ENCODE assay signal across 21 cellular contexts in genomic region chr3:59758672-59759071, GRCh38.
DNase-seq lines count a peak whose midpoint lies in the region; ATAC-seq, FAIRE-seq and TF ChIP-seq lines count a peak whose summit lies in the region.
"Had no signal": no experiment of that assay in that cellular context is flagged by ENCODE, and none has a peak within 500 bp of the region (broad histone marks: within the 10 kb centered on the region; RNA-seq: fewer than 3 reads in every experiment).

No MANE protein-coding gene starts in this region.

- peaks cover 0 to 7% (median 0%) of the 10 kb centered on the region in 3 donors for H3K4me1 ChIP-seq in pancreas
- H3K4me1 ChIP-seq: A549 had no signal

- H3K27ac ChIP-seq in pancreas, result no peak overlapping the region
- H3K27ac ChIP-seq: A549 had no signal

- CTCF ChIA-PET in activated CD4-positive, alpha-beta T cell treated with anti-CD3 and anti-CD28 coated beads, Interleukin-2, amount 10 ng/mL, durations not matched to agents 7 days and 5 days (lab: Charles Lee), result interaction anchor here (0.8 to 1.1 kb wide), 2 partner anchors 22 to 138 kb away, joined by 3 read pairs; no protein-coding TSS in a partner anchor
- CTCF ChIA-PET in activated CD8-positive, alpha-beta T cell treated with anti-CD3 and anti-CD28 coated beads for 36 hours (lab: Charles Lee), result no interaction called here

- POLR2A ChIA-PET in activated CD4-positive, alpha-beta T cell treated with anti-CD3 and anti-CD28 coated beads, Interleukin-2, amount 10 ng/mL, durations not matched to agents 7 days and 5 days (lab: Charles Lee), result no interaction called here
- POLR2A ChIA-PET in activated CD8-positive, alpha-beta T cell treated with anti-CD3 and anti-CD28 coated beads for 36 hours (lab: Charles Lee), result interaction anchor here (0.8 kb wide), 1 partner anchor 14 kb away, joined by 3 read pairs; no protein-coding TSS in a partner anchor

- no peaks in the 10 kb centered on the region for H3K9me3 Mint-ChIP-seq in activated CD4-positive, alpha-beta T cell treated with anti-CD3 and anti-CD28 coated beads, Interleukin-2, amount 10 ng/mL, durations not matched to agents 7 days and 5 days
- no peaks in the 10 kb centered on the region for H3K9me3 Mint-ChIP-seq in activated CD8-positive, alpha-beta T cell treated with anti-CD3 and anti-CD28 coated beads for 36 hours
- no peaks in the 10 kb centered on the region for H3K9me3 Mint-ChIP-seq in central memory CD8-positive, alpha-beta T cell
- no peaks in the 10 kb centered on the region for H3K9me3 Mint-ChIP-seq in stimulated activated naive B cell treated with anti-CD40 and anti-IgM and Interleukin-4, amounts not matched to agents 10 μg/mL and 1 μg/mL and 100 μg/mL, for 72 hours
- H3K9me3 Mint-ChIP-seq: CD4-positive, alpha-beta T cell had no signal

- FAIRE-seq in pancreas (lab: Jason Lieb, UNC), result no peak
- FAIRE-seq: A549, HepG2 had no signal

- H3K9me3 ChIP-seq in pancreas, result no peaks in the 10 kb centered on the region
- H3K9me3 ChIP-seq: A549, Caco-2, HAP-1 had no signal

- intact Hi-C loops in activated CD8-positive, alpha-beta T cell treated with anti-CD3 and anti-CD28 coated beads for 36 hours (cut with micrococcal nuclease), result no loop called here
- intact Hi-C loops in pancreas (cut with DNase I), result no loop called here

- no peak overlapping the region for H3K4me3 Mint-ChIP-seq in activated CD4-positive, alpha-beta T cell treated with anti-CD3 and anti-CD28 coated beads, Interleukin-2, amount 10 ng/mL, durations not matched to agents 7 days and 5 days
- no peak overlapping the region for H3K4me3 Mint-ChIP-seq in activated CD8-positive, alpha-beta T cell treated with anti-CD3 and anti-CD28 coated beads for 36 hours
- H3K4me3 Mint-ChIP-seq in central memory CD8-positive, alpha-beta T cell, result no peak overlapping the region
- no peak overlapping the region for H3K4me3 Mint-ChIP-seq in stimulated activated naive B cell treated with anti-CD40 and anti-IgM and Interleukin-4, amounts not matched to agents 10 μg/mL and 1 μg/mL and 100 μg/mL, for 72 hours
- H3K4me3 Mint-ChIP-seq: CD4-positive, alpha-beta T cell had no signal

- no peaks in the 10 kb centered on the region for H3K27me3 ChIP-seq in pancreas

- no peak overlapping the region for H3K4me3 ChIP-seq in pancreas
- H3K4me3 ChIP-seq: A549, HAP-1 had no signal

- peaks cover 21% of the 10 kb centered on the region for H3K36me3 Mint-ChIP-seq in activated CD4-positive, alpha-beta T cell treated with anti-CD3 and anti-CD28 coated beads, Interleukin-2, amount 10 ng/mL, durations not matched to agents 7 days and 5 days (ENCODE audit: low read depth)
- H3K36me3 Mint-ChIP-seq in activated CD8-positive, alpha-beta T cell treated with anti-CD3 and anti-CD28 coated beads for 36 hours (ENCODE audit: low read depth), result no peaks in the 10 kb centered on the region
- H3K36me3 Mint-ChIP-seq in central memory CD8-positive, alpha-beta T cell (ENCODE audit: insufficient read depth), result no peaks in the 10 kb centered on the region
- no peaks in the 10 kb centered on the region for H3K36me3 Mint-ChIP-seq in stimulated activated naive B cell treated with anti-CD40 and anti-IgM and Interleukin-4, amounts not matched to agents 10 μg/mL and 1 μg/mL and 100 μg/mL, for 72 hours

- no peak for TF ChIP-seq CTCF in activated CD8-positive, alpha-beta T cell treated with anti-CD3 and anti-CD28 coated beads for 36 hours (IDR thresholded peaks at IDR 0.05)
- no peak for TF ChIP-seq CTCF in pancreas (IDR thresholded peaks at IDR 0.05)

- peaks cover 2% of the 10 kb centered on the region for H3K27me3 Mint-ChIP-seq in activated CD4-positive, alpha-beta T cell treated with anti-CD3 and anti-CD28 coated beads, Interleukin-2, amount 10 ng/mL, durations not matched to agents 7 days and 5 days
- H3K27me3 Mint-ChIP-seq in activated CD8-positive, alpha-beta T cell treated with anti-CD3 and anti-CD28 coated beads for 36 hours, result peaks cover 5% of the 10 kb centered on the region
- H3K27me3 Mint-ChIP-seq in central memory CD8-positive, alpha-beta T cell, result no peaks in the 10 kb centered on the region
- H3K27me3 Mint-ChIP-seq in stimulated activated naive B cell treated with anti-CD40 and anti-IgM and Interleukin-4, amounts not matched to agents 10 μg/mL and 1 μg/mL and 100 μg/mL, for 72 hours, result no peaks in the 10 kb centered on the region
- H3K27me3 Mint-ChIP-seq: CD4-positive, alpha-beta T cell had no signal

- peak; percentile 47 for ATAC-seq in activated CD8-positive, alpha-beta T cell treated with anti-CD3 and anti-CD28 coated beads for 36 hours
- ATAC-seq in central memory CD8-positive, alpha-beta T cell (replicated peaks; ENCODE audit: extremely low read depth, poor library complexity, severe bottlenecking), result no peak
- no peak for ATAC-seq in stimulated activated naive B cell treated with anti-CD40 and anti-IgM and Interleukin-4, amounts not matched to agents 10 μg/mL and 1 μg/mL and 100 μg/mL, for 72 hours (replicated peaks)
- no peak for ATAC-seq in pancreas
- ATAC-seq: A549, PC-3 had no signal

- H3K27ac Mint-ChIP-seq in activated CD4-positive, alpha-beta T cell treated with anti-CD3 and anti-CD28 coated beads, Interleukin-2, amount 10 ng/mL, durations not matched to agents 7 days and 5 days, result peak overlapping the region; percentile 26
- H3K27ac Mint-ChIP-seq in activated CD8-positive, alpha-beta T cell treated with anti-CD3 and anti-CD28 coated beads for 36 hours, result no peak overlapping the region
- peak overlapping the region; percentile 16 for H3K27ac Mint-ChIP-seq in central memory CD8-positive, alpha-beta T cell (ENCODE audit: low read depth)
- H3K27ac Mint-ChIP-seq in stimulated activated naive B cell treated with anti-CD40 and anti-IgM and Interleukin-4, amounts not matched to agents 10 μg/mL and 1 μg/mL and 100 μg/mL, for 72 hours, result peak overlapping the region; percentile 3
- H3K27ac Mint-ChIP-seq: CD4-positive, alpha-beta T cell had no signal

- WGBS in pancreas, 2 donors, result 90 to 97% methylated on average over 1 of the region's 1 CpG

- no peak for DNase-seq in activated CD4-positive, alpha-beta T cell treated with anti-CD3 and anti-CD28 coated beads, Interleukin-2, amount 10 ng/mL, durations not matched to agents 7 days and 5 days
- DNase-seq in activated CD4-positive, alpha-beta T cell treated with anti-CD3 and anti-CD28 coated beads for 4 hours, result no peak
- no peak for DNase-seq in activated CD8-positive, alpha-beta T cell treated with anti-CD3 and anti-CD28 coated beads for 36 hours
- no peak for DNase-seq in central memory CD8-positive, alpha-beta T cell (ENCODE audit: low spot score in 2 of 2)
- no peak for DNase-seq in stimulated activated naive B cell treated with anti-CD40 and anti-IgM and Interleukin-4, amounts not matched to agents 10 μg/mL and 1 μg/mL and 100 μg/mL, for 72 hours
- DNase-seq in pancreas, result no peak
- DNase-seq in superior temporal gyrus (ENCODE audit: extremely low spot score), result no peak
- DNase-seq in NCI-H1417 treated with DMSO at 0.1 percent for 48 hours (lab: John Stamatoyannopoulos, UW), result no peak
- DNase-seq: Caco-2; CD4-positive, alpha-beta T cell; GDM1; KG1; NCI-H1417; NCI-H187 treated with DMSO at 0.1 percent for 48 hours; NCI-H226; NCI-H524; PC-3; RPMI8226 had no signal

- H3K4me1 Mint-ChIP-seq in activated CD4-positive, alpha-beta T cell treated with anti-CD3 and anti-CD28 coated beads, Interleukin-2, amount 10 ng/mL, durations not matched to agents 7 days and 5 days, result peaks cover 71% of the 10 kb centered on the region
- H3K4me1 Mint-ChIP-seq in activated CD8-positive, alpha-beta T cell treated with anti-CD3 and anti-CD28 coated beads for 36 hours (ENCODE audit: low read depth), result peaks cover 39% of the 10 kb centered on the region
- peaks cover 7% of the 10 kb centered on the region for H3K4me1 Mint-ChIP-seq in central memory CD8-positive, alpha-beta T cell
- H3K4me1 Mint-ChIP-seq in stimulated activated naive B cell treated with anti-CD40 and anti-IgM and Interleukin-4, amounts not matched to agents 10 μg/mL and 1 μg/mL and 100 μg/mL, for 72 hours, result peaks cover 8 to 11% of the 10 kb centered on the region in 2 donors

- H3K36me3 ChIP-seq in pancreas, result no peaks in the 10 kb centered on the region
- H3K36me3 ChIP-seq: HAP-1 had no signal
